ENCODE assay signal across 16 cellular contexts in genomic region chr4:6773616-6774540, GRCh38. TPM values are rescaled to one million over a fixed set of nuclear protein-coding genes. Genes with fewer than 3 reads are reported as not detected.
A peak's percentile ranks its signal among the peaks of the same experiment; 100 is the strongest.
DNase-seq lines count a peak whose midpoint lies in the region; ATAC-seq and TF ChIP-seq lines count a peak whose summit lies in the region.
"Had no signal": no experiment of that assay in that cellular context is flagged by ENCODE, and none has a peak within 500 bp of the region (broad histone marks: within the 10 kb centered on the region; RNA-seq: fewer than 3 reads in every experiment).

No MANE protein-coding gene starts in this region.

- H3K27ac Mint-ChIP-seq in nephron = peak overlapping the region in 2 of 3 experiments; percentile 76 to 84
- H3K27ac Mint-ChIP-seq: activated naive CD4-positive, alpha-beta T cell treated with anti-CD3 and anti-CD28 coated beads, Interleukin-2, amount 50 U/mL, for 72 hours had no signal

- TF ChIP-seq POLR2A in uterus (IDR thresholded peaks at IDR 0.05) = no peak

- CTCF ChIA-PET in RWPE1 (lab: Yijun Ruan, JAX) = no interaction called here

- H3K36me3 ChIP-seq in left ventricle myocardium inferior (no peaks in the 10 kb centered on the region), uterus (no peaks in the 10 kb centered on the region)
- H3K36me3 ChIP-seq: BLaER1 treated with 17β-estradiol and CSF1 and Interleukin-3, amounts not matched to agents 10 nM and 100 nM had no signal

- H3K9me3 ChIP-seq in left ventricle myocardium inferior (replicated peaks) = no peaks in the 10 kb centered on the region
- H3K9me3 ChIP-seq in uterus = no peaks in the 10 kb centered on the region
- H3K9me3 ChIP-seq: A549 had no signal

- no peak overlapping the region for H3K4me3 Mint-ChIP-seq in nephron

- no peak for DNase-seq in left ventricle myocardium inferior
- DNase-seq in left ventricle myocardium superior = no peak
- DNase-seq in coronary artery (ENCODE audit: low spot score) = no peak
- DNase-seq in RWPE1 (ENCODE audit: low spot score) = no peak
- no peak for DNase-seq in uterus
- no peak for DNase-seq in GDM1 (lab: John Stamatoyannopoulos, UW)
- DNase-seq: activated CD4-positive, alpha-beta T cell treated with anti-CD3 and anti-CD28 coated beads, Interleukin-2, amount 50 U/mL, for 48 hours; NCI-H1436; stimulated activated CD4-positive, alpha-beta T cell treated with anti-CD3 and anti-CD28 coated beads, Interleukin-4, amount 100 ng/mL, for 1 hour had no signal

- ATAC-seq in left ventricle myocardium superior = no peak
- no peak for ATAC-seq in GM19467 (IDR thresholded peaks at IDR 0.05; ENCODE audit: unreplicated experiment)
- ATAC-seq: A549; activated naive CD4-positive, alpha-beta T cell treated with anti-CD3 and anti-CD28 coated beads, Interleukin-2, amount 50 U/mL, for 72 hours; Right ventricle myocardium inferior had no signal

- peaks cover 19% of the 10 kb centered on the region for H3K4me1 Mint-ChIP-seq in nephron

- H3K27ac ChIP-seq in left ventricle myocardium inferior (replicated peaks) (peak overlapping the region; percentile 90), coronary artery (peak overlapping the region; percentile 61 to 88), RWPE1 (no peak overlapping the region), uterus (no peak overlapping the region)
- H3K27ac ChIP-seq: A549 had no signal

- H3K36me3 Mint-ChIP-seq in nephron (ENCODE audit: low read depth) = no peaks in the 10 kb centered on the region
- H3K36me3 Mint-ChIP-seq: activated naive CD4-positive, alpha-beta T cell treated with anti-CD3 and anti-CD28 coated beads, Interleukin-2, amount 50 U/mL, for 72 hours; brain had no signal

- H3K4me3 ChIP-seq in left ventricle myocardium inferior (no peak overlapping the region), coronary artery (no peak overlapping the region), uterus (no peak overlapping the region)
- H3K4me3 ChIP-seq: A549; BLaER1 treated with 17β-estradiol and CSF1 and Interleukin-3, amounts not matched to agents 10 nM and 100 nM had no signal

- no peak for TF ChIP-seq CTCF in left ventricle myocardium inferior (IDR thresholded peaks at IDR 0.05; ENCODE audit: borderline replicate concordance)
- TF ChIP-seq CTCF in coronary artery (IDR thresholded peaks at IDR 0.05) = no peak
- TF ChIP-seq CTCF in nephron (IDR thresholded peaks at IDR 0.05; ENCODE audit: unreplicated experiment in 3 of 3) = no peak
- TF ChIP-seq CTCF in RWPE1 (conservative IDR thresholded peaks at IDR 0.05; ENCODE audit: low read depth) = no peak
- TF ChIP-seq CTCF in uterus (IDR thresholded peaks at IDR 0.05) = no peak

- H3K27me3 Mint-ChIP-seq in nephron (ENCODE audit: low read depth) = peaks cover 19% of the 10 kb centered on the region

- H3K27me3 ChIP-seq in left ventricle myocardium inferior (ENCODE audit: low read depth) (no peaks in the 10 kb centered on the region), uterus (no peaks in the 10 kb centered on the region)
- H3K27me3 ChIP-seq: BLaER1 treated with 17β-estradiol and CSF1 and Interleukin-3, amounts not matched to agents 10 nM and 100 nM had no signal

- no peaks in the 10 kb centered on the region for H3K9me3 Mint-ChIP-seq in nephron
- H3K9me3 Mint-ChIP-seq: activated naive CD4-positive, alpha-beta T cell treated with anti-CD3 and anti-CD28 coated beads, Interleukin-2, amount 50 U/mL, for 72 hours had no signal

- intact Hi-C loops in left ventricle myocardium inferior (cut with micrococcal nuclease) (no loop called here), left ventricle myocardium superior (cut with micrococcal nuclease) (no loop called here), uterus (cut with DNase I; ENCODE audit: low total_unique reads) (no loop called here)

- H3K4me1 ChIP-seq in left ventricle myocardium inferior (peaks cover 54% of the 10 kb centered on the region), uterus (peaks cover 0 to 7% of the 10 kb centered on the region in 2 donors)
- H3K4me1 ChIP-seq: A549 had no signal

- POLR2A ChIA-PET in RWPE1 (lab: Yijun Ruan, JAX; ENCODE audit: low non-redundant PET) = interaction anchor here (0.6 kb wide), 1 partner anchor 56 kb away, joined by 3 read pairs; no protein-coding TSS in a partner anchor

RNA-seq across cellular contexts. Expression of gene KIAA0232, which starts 8.6 kb away (rescaled TPM):
- total RNA-seq in left ventricle myocardium inferior (82.5 TPM), left ventricle myocardium superior (79.8 TPM), uterus (10 to 100 TPM; 13.8 to 78.8 (median 43.4) TPM)

RNA-seq across cellular contexts. Expression of gene BLOC1S4, which starts 57.9 kb away (rescaled TPM):
- total RNA-seq in left ventricle myocardium inferior (7.1 TPM), left ventricle myocardium superior (7.3 TPM), uterus (10 to 100 TPM in 2 of 4 donors, 1 to 10 TPM in 2; 8.5 to 26.6 (median 11.7) TPM)

Comparison
In these comparisons a context has a peak if more than half of its experiments do, and no peak if none do; other contexts are left out.
1. H3K27ac ChIP-seq: peak in left ventricle myocardium inferior (single experiment) and coronary artery (2 of 2); none in RWPE1 (single experiment) and uterus (0 of 2).